ENCODE assay signal across 8 cellular contexts in genomic region chr4:128811571-128812359, GRCh38. TPM values are rescaled to one million over a fixed set of nuclear protein-coding genes. Genes with fewer than 3 reads are reported as not detected.
DNase-seq lines count a peak whose midpoint lies in the region; ATAC-seq, FAIRE-seq and TF ChIP-seq lines count a peak whose summit lies in the region.

No MANE protein-coding gene starts in this region.

- ATAC-seq in GM19023 (IDR thresholded peaks at IDR 0.05; ENCODE audit: unreplicated experiment) = peak; percentile 50
- ATAC-seq in HG03175 (IDR thresholded peaks at IDR 0.05; ENCODE audit: unreplicated experiment) = peak; percentile 51

- TF ChIP-seq CTCF in AG10803 (conservative IDR thresholded peaks at IDR 0.05; ENCODE audit: low read length) = no peak
- TF ChIP-seq CTCF in kidney (IDR thresholded peaks at IDR 0.05; ENCODE audit: borderline replicate concordance, extremely low read depth, insufficient read depth) = no peak

- H3K27ac ChIP-seq in caudate nucleus (ENCODE audit: low read depth, low read length) (peak overlapping the region; percentile 82), kidney (ENCODE audit: low read depth in 2 of 2, low read length in 2 of 2) (peak overlapping the region; percentile 86 to 96)

- H3K36me3 ChIP-seq in kidney (ENCODE audit: control insufficient read depth in 1 of 2, insufficient read depth in 2 of 2, low read length in 2 of 2) = no peaks in the 10 kb centered on the region

- FAIRE-seq in kidney (lab: Jason Lieb, UNC) = no peak

- no peaks in the 10 kb centered on the region for H3K9me3 ChIP-seq in kidney (ENCODE audit: control insufficient read depth in 1 of 2, low read length in 2 of 2)

- intact Hi-C loops in kidney (cut with DNase I) = no loop called here

- DNase-seq in AG10803 (ENCODE audit: low read depth) (peak; percentile 94), NCI-H2227 (lab: John Stamatoyannopoulos, UW; ENCODE audit: unreplicated experiment) (peak; percentile 91), caudate nucleus (lab: John Stamatoyannopoulos, UW) (peak in 60 of 61 donors; percentile 18 to 87 (median 74)), kidney (peak; percentile 96)
- peak; percentile 53 to 75 (median 54) for DNase-seq in activated CD4-positive, CD25-positive, alpha-beta regulatory T cell (lab: John Stamatoyannopoulos, UW)
- peak; percentile 91 for DNase-seq in stimulated activated CD4-positive, alpha-beta T cell treated with anti-CD3 and anti-CD28 coated beads, Interleukin-15, amount 100 ng/mL, for 24 hours

- H3K4me1 ChIP-seq in kidney (ENCODE audit: control insufficient read depth in 1 of 2, insufficient read depth in 1 of 2, low read depth in 1 of 2, low read length in 2 of 2) = peaks cover 3 to 14% of the 10 kb centered on the region in 2 donors

- peak overlapping the region; percentile 85 to 86 for H3K9ac ChIP-seq in kidney (ENCODE audit: low read length in 2 of 2)

- H3K4me3 ChIP-seq in AG10803 (ENCODE audit: low read length) (peak overlapping the region; percentile 69), kidney (ENCODE audit: low read length in 2 of 2) (peak overlapping the region; percentile 47 to 94)

RNA-seq across cellular contexts. Expression of gene JADE1, which starts 2.3 kb away (rescaled TPM):
- 119 TPM for total RNA-seq in kidney
- 23.0 TPM for polyA plus RNA-seq in kidney (ENCODE audit: insufficient read depth, low read depth, low replicate concordance)

Comparison
In these comparisons a context has a peak if more than half of its experiments do, and no peak if none do; other contexts are left out.
1. Peak in every context shown above with its lines: DNase-seq, ATAC-seq, H3K4me3 ChIP-seq and H3K27ac ChIP-seq.